In the genomic region with DNA sequence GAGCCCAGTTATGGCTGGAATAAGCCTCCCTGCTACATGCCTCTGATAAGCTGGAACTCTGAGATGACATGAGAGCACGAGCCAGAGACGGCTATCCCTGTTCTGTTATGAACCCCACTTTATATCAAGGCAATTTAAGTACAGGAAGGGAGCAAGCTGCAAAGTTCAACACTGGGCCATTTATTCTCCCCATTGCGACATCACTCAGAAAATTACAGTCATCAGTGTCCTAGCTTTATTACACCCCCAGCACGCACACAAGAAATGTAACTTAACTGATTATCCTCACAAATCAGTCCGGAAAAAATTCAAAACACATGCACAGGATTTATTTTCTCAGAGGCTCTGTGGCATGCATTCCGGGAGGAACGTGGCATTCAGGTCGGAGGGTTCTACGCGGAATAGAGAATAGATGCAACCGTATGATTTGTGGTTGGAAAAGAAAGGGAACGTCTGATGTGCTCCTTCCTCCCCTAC, we compare ENCODE assay signal across 8 cellular contexts.
DNase-seq lines count a peak whose midpoint lies in the region; ATAC-seq and TF ChIP-seq lines count a peak whose summit lies in the region.

No MANE protein-coding gene starts in this region.

- H3K27me3 ChIP-seq in heart left ventricle (no peaks in the 10 kb centered on the region), iPS-20b (ENCODE audit: insufficient read depth, low read length) (peaks cover 28% of the 10 kb centered on the region)

- ATAC-seq in heart left ventricle (no peak), Right ventricle myocardium superior (ENCODE audit: poor library complexity) (no peak), GM18520 (IDR thresholded peaks at IDR 0.05; ENCODE audit: unreplicated experiment) (no peak)

- peak overlapping the region; percentile 77 for H3K27ac Mint-ChIP-seq in activated T-helper 2 cell treated with anti-CD3 and anti-CD28 coated beads, Interferon-gamma antibody, Interleukin-2, Interleukin-4, amounts not matched to agents 10 μg/mL and 5 μg/mL and 100 μg/mL, durations not matched to agents 14 hours and 24 hours and 36 hours

- H3K36me3 Mint-ChIP-seq in activated T-helper 2 cell treated with anti-CD3 and anti-CD28 coated beads, Interferon-gamma antibody, Interleukin-2, Interleukin-4, amounts not matched to agents 10 μg/mL and 5 μg/mL and 100 μg/mL, durations not matched to agents 14 hours and 24 hours and 36 hours (ENCODE audit: low read depth) = peaks cover 19% of the 10 kb centered on the region

- no peak for TF ChIP-seq POLR2A in heart left ventricle (IDR thresholded peaks at IDR 0.05)

- H3K4me3 Mint-ChIP-seq in activated T-helper 2 cell treated with anti-CD3 and anti-CD28 coated beads, Interferon-gamma antibody, Interleukin-2, Interleukin-4, amounts not matched to agents 10 μg/mL and 5 μg/mL and 100 μg/mL, durations not matched to agents 14 hours and 24 hours and 36 hours (ENCODE audit: low read depth) = peak overlapping the region; percentile 89

- H3K36me3 ChIP-seq in heart left ventricle (peaks cover 0 to 11% (median 7%) of the 10 kb centered on the region in 9 donors), iPS-20b (ENCODE audit: insufficient read depth, low read depth, low read length) (peaks cover 10% of the 10 kb centered on the region)

- H3K4me1 ChIP-seq in heart left ventricle (peaks cover 0 to 45% (median 28%) of the 10 kb centered on the region in 12 donors), iPS-20b (ENCODE audit: insufficient read depth, low read length) (peaks cover 8% of the 10 kb centered on the region; the same call in 1 of the 2 replicates)

- WGBS in heart left ventricle, 4 donors = 33 to 46% (median 46%) methylated on average over 12 of the region's 12 CpGs

- H3K9ac ChIP-seq in iPS-20b (ENCODE audit: low read depth, low read length) = peak overlapping the region; percentile 32; the same call in 1 of the 2 replicates

- peaks cover 26% of the 10 kb centered on the region for H3K4me1 Mint-ChIP-seq in activated T-helper 2 cell treated with anti-CD3 and anti-CD28 coated beads, Interferon-gamma antibody, Interleukin-2, Interleukin-4, amounts not matched to agents 10 μg/mL and 5 μg/mL and 100 μg/mL, durations not matched to agents 14 hours and 24 hours and 36 hours (ENCODE audit: low read depth)

- DNase-seq in heart left ventricle (no peak), Right ventricle myocardium superior (no peak), superior temporal gyrus (ENCODE audit: extremely low spot score) (peak; percentile 79), GM13976 (ENCODE audit: low spot score) (no peak), NCI-H524 treated with DMSO at 0.1 percent for 48 hours (lab: John Stamatoyannopoulos, UW) (no peak)
- no peak for DNase-seq in activated T-helper 2 cell treated with anti-CD3 and anti-CD28 coated beads, Interferon-gamma antibody, Interleukin-2, Interleukin-4, amounts not matched to agents 10 μg/mL and 5 μg/mL and 100 μg/mL, durations not matched to agents 14 hours and 24 hours and 36 hours (ENCODE audit: low spot score)

- H3K4me3 ChIP-seq in heart left ventricle (peak overlapping the region in 10 of 12 donors; percentile 13 to 80 (median 48)), iPS-20b (ENCODE audit: low read length) (peak overlapping the region; percentile 64; the same call in 1 of the 2 replicates)

- no peaks in the 10 kb centered on the region for H3K9me3 ChIP-seq in heart left ventricle
- H3K9me3 ChIP-seq in iPS-20b (ENCODE audit: insufficient read depth, low read depth, low read length) = no peaks in the 10 kb centered on the region

- intact Hi-C loops in heart left ventricle (cut with DNase I) = loop anchor here in 9 of 10 donors (1.0 to 10.0 kb wide), 19 partner anchors 60 to 645 kb away; no protein-coding TSS in a partner anchor
- intact Hi-C loops in Right ventricle myocardium superior (cut with DNase I) = loop anchor here (10.0 kb wide), 2 partner anchors 337 to 367 kb away; no protein-coding TSS in a partner anchor
- intact Hi-C loops in activated T-helper 2 cell treated with anti-CD3 and anti-CD28 coated beads, Interferon-gamma antibody, Interleukin-2, Interleukin-4, amounts not matched to agents 10 μg/mL and 5 μg/mL and 100 μg/mL, durations not matched to agents 14 hours and 24 hours and 36 hours (cut with micrococcal nuclease) = loop anchor here (1.0 to 10.0 kb wide), 2 partner anchors 111 to 1007 kb away; a partner anchor contains a TSS

- no peaks in the 10 kb centered on the region for H3K9me3 Mint-ChIP-seq in activated T-helper 2 cell treated with anti-CD3 and anti-CD28 coated beads, Interferon-gamma antibody, Interleukin-2, Interleukin-4, amounts not matched to agents 10 μg/mL and 5 μg/mL and 100 μg/mL, durations not matched to agents 14 hours and 24 hours and 36 hours

- no peak for TF ChIP-seq CTCF in heart left ventricle (IDR thresholded peaks at IDR 0.05)
- no peak for TF ChIP-seq CTCF in GM13976 (IDR thresholded peaks at IDR 0.05; ENCODE audit: borderline replicate concordance, control extremely low read depth, extremely low read depth, insufficient read depth, missing control alignments)

- H3K27me3 Mint-ChIP-seq in activated T-helper 2 cell treated with anti-CD3 and anti-CD28 coated beads, Interferon-gamma antibody, Interleukin-2, Interleukin-4, amounts not matched to agents 10 μg/mL and 5 μg/mL and 100 μg/mL, durations not matched to agents 14 hours and 24 hours and 36 hours (ENCODE audit: low read depth) = peaks cover 4% of the 10 kb centered on the region

- in situ Hi-C loops in GM13976 (cut with MboI; ENCODE audit: low sequenced_read_pairs, unreplicated experiment) = loop anchor here (10.0 kb wide), 1 partner anchor 637 kb away; no protein-coding TSS in a partner anchor

- H3K27ac ChIP-seq in heart left ventricle = peak overlapping the region; percentile 21 to 99 (median 62)
- H3K27ac ChIP-seq in iPS-20b (ENCODE audit: low read length) = no peak overlapping the region
